ENCODE assay signal across 17 cellular contexts in genomic region chr9:69433968-69434367, GRCh38.
DNase-seq lines count a peak whose midpoint lies in the region; ATAC-seq, FAIRE-seq and TF ChIP-seq lines count a peak whose summit lies in the region.
"Had no signal": no experiment of that assay in that cellular context is flagged by ENCODE, and none has a peak within 500 bp of the region (broad histone marks: within the 10 kb centered on the region; RNA-seq: fewer than 3 reads in every experiment).

No MANE protein-coding gene starts in this region.

- DNase-seq in RWPE1 (ENCODE audit: low spot score) (no peak), epithelial cell of prostate (ENCODE audit: low read depth, low spot score) (no peak), mesenchymal stem cell (no peak), upper lobe of right lung (peak; percentile 40), osteocyte (ENCODE audit: extremely low spot score, unreplicated experiment) (no peak), kidney (no peak), GM12891 (ENCODE audit: insufficient read length, low spot score) (no peak)
- DNase-seq: C1 segment of cervical spinal cord; Calu3; CD4-positive, alpha-beta memory T cell; COR-L47; DMS53; DMS79 treated with DMSO at 0.1 percent for 48 hours; GOT3 had no signal

- H3K9me3 ChIP-seq in mesenchymal stem cell (ENCODE audit: control insufficient read depth, low read length): no peaks in the 10 kb centered on the region
- H3K9me3 ChIP-seq in upper lobe of right lung: no peaks in the 10 kb centered on the region
- H3K9me3 ChIP-seq in kidney (ENCODE audit: control insufficient read depth in 1 of 2, low read length in 2 of 2): no peaks in the 10 kb centered on the region
- H3K9me3 ChIP-seq: HAP-1 had no signal

- H3K4me1 ChIP-seq in mesenchymal stem cell (ENCODE audit: control insufficient read depth, insufficient read depth, low read depth, low read length) (peaks cover 5% of the 10 kb centered on the region), upper lobe of right lung (no peaks in the 10 kb centered on the region), kidney (ENCODE audit: control insufficient read depth in 1 of 2, insufficient read depth in 1 of 2, low read depth in 1 of 2, low read length in 2 of 2) (no peaks in the 10 kb centered on the region)
- H3K4me1 ChIP-seq: HAP-1 had no signal

- intact Hi-C loops in upper lobe of right lung (cut with DNase I): no loop called here
- intact Hi-C loops in kidney (cut with DNase I): no loop called here

- no peaks in the 10 kb centered on the region for H3K4me1 Mint-ChIP-seq in osteocyte (ENCODE audit: unreplicated experiment)
- H3K4me1 Mint-ChIP-seq: CD4-positive, alpha-beta memory T cell had no signal

- TF ChIP-seq POLR2A in GM12891 (IDR thresholded peaks at IDR 0.05; ENCODE audit: low read depth, low read length): no peak

- no peak overlapping the region for H2BK5ac ChIP-seq in mesenchymal stem cell (ENCODE audit: low read depth, low read length, poor library complexity, severe bottlenecking)

- peaks cover 9% of the 10 kb centered on the region for H3K9me3 Mint-ChIP-seq in osteocyte (ENCODE audit: unreplicated experiment)
- H3K9me3 Mint-ChIP-seq: HFFc6 had no signal

- POLR2A ChIA-PET in RWPE1 (lab: Yijun Ruan, JAX; ENCODE audit: low non-redundant PET): no interaction called here

- H2AK5ac ChIP-seq in mesenchymal stem cell (ENCODE audit: low read length, severe bottlenecking): peak overlapping the region; percentile 1

- no peak for FAIRE-seq in kidney (lab: Jason Lieb, UNC)
- FAIRE-seq in GM12891 (lab: Jason Lieb, UNC): no peak
- FAIRE-seq: H54 had no signal

- 97% methylated on average over 6 of the region's 6 CpGs for WGBS in mesenchymal stem cell

- no peak overlapping the region for H2BK120ac ChIP-seq in mesenchymal stem cell (ENCODE audit: low read depth, low read length)

- TF ChIP-seq CTCF in RWPE1 (conservative IDR thresholded peaks at IDR 0.05; ENCODE audit: low read depth): no peak
- no peak for TF ChIP-seq CTCF in upper lobe of right lung (IDR thresholded peaks at IDR 0.05)
- no peak for TF ChIP-seq CTCF in osteocyte (IDR thresholded peaks at IDR 0.05)
- TF ChIP-seq CTCF in kidney (IDR thresholded peaks at IDR 0.05; ENCODE audit: borderline replicate concordance, extremely low read depth, insufficient read depth): no peak

- no peak overlapping the region for H3K14ac ChIP-seq in mesenchymal stem cell (ENCODE audit: low read length in 2 of 2)

- no peak overlapping the region for H3K18ac ChIP-seq in mesenchymal stem cell (ENCODE audit: low read depth in 1 of 2, low read length in 2 of 2)

- H2BK15ac ChIP-seq in mesenchymal stem cell (ENCODE audit: low read depth, poor library complexity, severe bottlenecking): no peak overlapping the region

- H4K91ac ChIP-seq in mesenchymal stem cell (ENCODE audit: low read length): no peak overlapping the region

- no peaks in the 10 kb centered on the region for H3K79me1 ChIP-seq in mesenchymal stem cell (replicated peaks; ENCODE audit: low read length, poor library complexity, severe bottlenecking)

- no peaks in the 10 kb centered on the region for H3K27me3 Mint-ChIP-seq in osteocyte (ENCODE audit: unreplicated experiment)
- H3K27me3 Mint-ChIP-seq: CD4-positive, alpha-beta memory T cell had no signal

- CTCF ChIA-PET in RWPE1 (lab: Yijun Ruan, JAX): interaction anchor here (0.6 kb wide), 1 partner anchor 68 kb away, joined by 3 read pairs; no protein-coding TSS in a partner anchor

- no peaks in the 10 kb centered on the region for H3K27me3 ChIP-seq in mesenchymal stem cell (ENCODE audit: control insufficient read depth in 1 of 2, insufficient read depth in 1 of 2, low read length in 2 of 2)
- no peaks in the 10 kb centered on the region for H3K27me3 ChIP-seq in upper lobe of right lung

- H3K27ac Mint-ChIP-seq in osteocyte (ENCODE audit: unreplicated experiment): no peak overlapping the region
- H3K27ac Mint-ChIP-seq: CD4-positive, alpha-beta memory T cell had no signal

- H2AFZ ChIP-seq in mesenchymal stem cell (ENCODE audit: low read depth, low read length): no peak overlapping the region

- H3K23ac ChIP-seq in mesenchymal stem cell (ENCODE audit: low read length in 2 of 2): no peak overlapping the region

- H3K27ac ChIP-seq in RWPE1 (peak overlapping the region; percentile 42; the same call in 1 of the 2 replicates), epithelial cell of prostate (peak overlapping the region; percentile 27), mesenchymal stem cell (ENCODE audit: low read length, poor library complexity, severe bottlenecking) (no peak overlapping the region), upper lobe of right lung (no peak overlapping the region), kidney (ENCODE audit: low read depth in 2 of 2, low read length in 2 of 2) (no peak overlapping the region)

- H3K9ac ChIP-seq in mesenchymal stem cell (ENCODE audit: low read length) (no peak overlapping the region), kidney (ENCODE audit: low read length in 2 of 2) (no peak overlapping the region)

- H3K4ac ChIP-seq in mesenchymal stem cell (ENCODE audit: low read depth in 1 of 2, low read length in 2 of 2): no peak overlapping the region

- H2BK12ac ChIP-seq in mesenchymal stem cell (ENCODE audit: low read length in 2 of 2): no peak overlapping the region

- no peak overlapping the region for H3K4me3 Mint-ChIP-seq in osteocyte (ENCODE audit: unreplicated experiment)
- H3K4me3 Mint-ChIP-seq: CD4-positive, alpha-beta memory T cell; HFFc6 had no signal

- peak; percentile 13 for ATAC-seq in upper lobe of right lung

- H3K4me2 ChIP-seq in mesenchymal stem cell (ENCODE audit: low read length, poor library complexity, severe bottlenecking): no peak overlapping the region

- H4K8ac ChIP-seq in mesenchymal stem cell (ENCODE audit: low read length): no peak overlapping the region

- peaks cover 5% of the 10 kb centered on the region for H3K36me3 Mint-ChIP-seq in osteocyte (ENCODE audit: unreplicated experiment)
- H3K36me3 Mint-ChIP-seq: CD4-positive, alpha-beta memory T cell had no signal

- H3K36me3 ChIP-seq in mesenchymal stem cell (ENCODE audit: control insufficient read depth in 1 of 2, insufficient read depth in 2 of 2, low read depth in 1 of 2, low read length in 2 of 2) (peaks cover 4 to 10% of the 10 kb centered on the region in 2 experiments), upper lobe of right lung (no peaks in the 10 kb centered on the region), kidney (ENCODE audit: control insufficient read depth in 1 of 2, insufficient read depth in 2 of 2, low read length in 2 of 2) (no peaks in the 10 kb centered on the region)
- H3K36me3 ChIP-seq: HAP-1 had no signal

- no peak overlapping the region for H3K4me3 ChIP-seq in mesenchymal stem cell (ENCODE audit: insufficient read depth in 1 of 2, low read depth in 1 of 2, low read length in 2 of 2)
- H3K4me3 ChIP-seq in upper lobe of right lung: no peak overlapping the region
- no peak overlapping the region for H3K4me3 ChIP-seq in kidney (ENCODE audit: low read length in 2 of 2)
- H3K4me3 ChIP-seq: HAP-1 had no signal

TF ChIP-seq in GM12891, 5 proteins besides CTCF, POLR2A, EP300 and RAD21:
- TF ChIP-seq SPI1 (IDR thresholded peaks at IDR 0.05; ENCODE audit: low read depth, low read length): no peak
- TF ChIP-seq TAF1 (IDR thresholded peaks at IDR 0.05; ENCODE audit: low read depth, low read length): no peak
- no peak for TF ChIP-seq POU2F2 (IDR thresholded peaks at IDR 0.05; ENCODE audit: low read depth, low read length)
- no peak for TF ChIP-seq PAX5 (IDR thresholded peaks at IDR 0.05; ENCODE audit: insufficient read depth, low read length, severe bottlenecking)
- TF ChIP-seq POLR2AphosphoS5 (IDR thresholded peaks at IDR 0.05; ENCODE audit: low read depth, low read length): no peak

Comparison
In these comparisons a context has a peak if more than half of its experiments do, and no peak if none do; other contexts are left out.
1. H3K27ac ChIP-seq: peak in RWPE1 (single experiment) and epithelial cell of prostate (single experiment); none in mesenchymal stem cell (single experiment), upper lobe of right lung (single experiment) and kidney (0 of 2).